In genomic region chr11:21401496-21401895, GRCh38 we compare ENCODE assay signal across 20 cellular contexts.
"Had no signal": no experiment of that assay in that cellular context is flagged by ENCODE, and none has a peak within 500 bp of the region (broad histone marks: within the 10 kb centered on the region; RNA-seq: fewer than 3 reads in every experiment).

No MANE protein-coding gene starts in this region.

- H3K27ac ChIP-seq: HL-60 had no signal

- ATAC-seq: Panc1, PC-3, T-cell had no signal

- H3K4me3 Mint-ChIP-seq: T-cell had no signal

- H3K27me3 Mint-ChIP-seq: T-cell had no signal

- H3K36me3 Mint-ChIP-seq: T-cell had no signal

- DNase-seq: KBM-7; MG63; NCI-H1092 treated with DMSO at 0.1 percent for 48 hours; NCI-H1436; NCI-H187; NCI-H2029; NCI-H2171; NCI-H226; NCI-H446; NCI-H510A; NCI-H526; NCI-H748 treated with DMSO at 0.1 percent for 48 hours; NK-92 treated with Interleukin-12 subunit alpha and Interleukin-12 subunit beta, amount 100 ng/mL, for 24 hours; PC-3; Right ventricle myocardium superior; SK-N-SH; SW 1271; T-cell had no signal

- H3K27ac Mint-ChIP-seq: T-cell had no signal

- H3K4me1 Mint-ChIP-seq: T-cell had no signal
